In the genomic region with DNA sequence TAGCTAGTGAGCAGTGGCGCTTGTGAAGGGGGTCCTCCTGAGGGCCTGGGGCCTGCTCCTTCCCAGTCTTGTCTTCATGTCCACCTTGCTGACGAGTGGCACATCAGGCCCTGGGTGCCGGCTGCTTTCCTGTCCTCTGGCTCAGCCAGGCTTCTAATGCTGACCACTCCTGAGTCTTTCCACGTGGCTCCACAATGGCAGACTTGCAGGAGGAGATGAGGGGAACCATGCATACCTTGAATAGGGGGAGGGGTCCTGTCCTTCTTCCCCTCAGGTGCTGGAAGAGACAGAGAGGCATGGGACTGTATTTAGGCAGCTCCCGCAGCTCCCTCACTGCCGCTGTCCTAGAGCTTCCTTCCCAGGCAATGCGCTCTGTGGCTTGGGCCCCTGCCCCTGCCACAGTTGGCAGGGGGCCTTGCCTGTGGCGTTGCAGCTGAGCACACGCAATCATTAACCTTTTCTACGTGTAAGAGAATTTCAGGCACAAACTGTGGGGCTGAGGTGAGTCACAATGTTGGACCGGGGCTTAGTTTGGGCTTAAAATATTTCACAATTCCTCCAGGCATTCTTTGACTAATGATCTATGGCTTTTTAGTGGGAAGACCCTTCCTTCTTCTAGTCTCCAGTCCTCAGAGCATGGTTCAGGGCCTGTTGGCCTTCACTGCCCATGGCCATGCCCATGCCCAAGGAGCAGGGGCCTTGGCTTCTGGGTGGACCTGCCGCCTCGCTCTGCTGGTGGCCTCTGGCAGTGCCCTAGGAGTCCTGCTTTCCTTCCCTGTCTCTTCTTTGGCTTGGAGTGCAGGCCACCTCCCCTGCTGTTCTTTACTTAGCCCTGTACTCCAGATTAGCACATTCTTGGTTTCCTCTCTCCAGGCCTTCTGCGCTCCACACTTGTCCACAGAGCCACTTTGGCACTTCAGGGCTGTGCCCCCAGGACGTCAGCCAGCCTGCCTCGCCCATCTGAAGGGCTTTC, we compare ENCODE assay signal across 1 cellular context.
TF ChIP-seq lines count a peak whose summit lies in the region.

No MANE protein-coding gene starts in this region.

TF ChIP-seq in IMR-90, 13 proteins besides CTCF, POLR2A, EP300 and RAD21 (continued from another document):
- TF ChIP-seq MXI1 (IDR thresholded peaks at IDR 0.05; ENCODE audit: borderline replicate concordance, low read depth, low read length), result no peak
- peak; percentile 39; the same call in 1 of the 2 replicates for TF ChIP-seq BHLHE40 (IDR thresholded peaks at IDR 0.05; ENCODE audit: low read depth, low read length)
- TF ChIP-seq CHD1 (IDR thresholded peaks at IDR 0.05; ENCODE audit: low read depth, low read length), result no peak
- TF ChIP-seq SMC3 (IDR thresholded peaks at IDR 0.05; ENCODE audit: low read depth, low read length), result no peak
- TF ChIP-seq MAZ (IDR thresholded peaks at IDR 0.05; ENCODE audit: borderline replicate concordance, low read depth, low read length), result 0 out of 2 replicates have a peak, but pooled peaks have one; percentile 24
- TF ChIP-seq RCOR1 (IDR thresholded peaks at IDR 0.05; ENCODE audit: insufficient replicate concordance, low read length), result no peak
TF ChIP-seq in IMR-90: peak in this region for 4.
